In the genomic region with DNA sequence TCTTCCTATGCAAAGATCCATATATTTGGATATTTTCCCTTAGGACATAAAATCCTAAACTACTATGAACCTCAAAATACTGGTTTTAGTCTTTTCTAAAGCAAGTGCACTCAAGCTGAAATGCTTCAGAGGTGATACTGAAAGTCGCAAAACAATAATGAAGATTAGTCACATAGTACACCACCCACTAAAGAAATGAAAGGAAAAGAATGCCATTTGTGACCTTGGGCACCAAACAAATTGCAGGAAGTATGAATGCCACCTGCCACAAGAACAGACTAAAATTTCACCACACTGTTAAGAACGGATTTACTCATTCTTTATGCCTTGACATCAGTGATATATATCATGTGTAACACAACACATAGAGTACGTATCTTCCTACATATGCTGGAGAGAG, we compare ENCODE assay signal across 19 cellular contexts.
DNase-seq lines count a peak whose midpoint lies in the region; ATAC-seq and TF ChIP-seq lines count a peak whose summit lies in the region.
"Had no signal": no experiment of that assay in that cellular context is flagged by ENCODE, and none has a peak within 500 bp of the region (broad histone marks: within the 10 kb centered on the region; RNA-seq: fewer than 3 reads in every experiment).

No MANE protein-coding gene starts in this region.

- no peaks in the 10 kb centered on the region for H3K79me2 ChIP-seq in MM.1S (ENCODE audit: low read length)

- no peaks in the 10 kb centered on the region for H3K9me3 ChIP-seq in MM.1S (replicated peaks; ENCODE audit: insufficient read depth, low read length)
- H3K9me3 ChIP-seq in left ventricle myocardium inferior (replicated peaks): no peaks in the 10 kb centered on the region
- no peaks in the 10 kb centered on the region for H3K9me3 ChIP-seq in SJCRH30 (replicated peaks)
- H3K9me3 ChIP-seq: gastrocnemius medialis, SK-N-SH had no signal

- H3K9ac ChIP-seq in MM.1S (ENCODE audit: low read length): no peak overlapping the region
- H3K9ac ChIP-seq: SK-N-SH had no signal

- TF ChIP-seq CTCF in MM.1S (IDR thresholded peaks at IDR 0.05; ENCODE audit: low read length): no peak
- TF ChIP-seq CTCF in left ventricle myocardium inferior (IDR thresholded peaks at IDR 0.05; ENCODE audit: borderline replicate concordance): no peak

- H3K4me1 ChIP-seq in MM.1S (ENCODE audit: low read length) (no peaks in the 10 kb centered on the region), left ventricle myocardium inferior (peaks cover 7% of the 10 kb centered on the region), SJCRH30 (no peaks in the 10 kb centered on the region)
- H3K4me1 ChIP-seq: gastrocnemius medialis had no signal

- H3K9me2 ChIP-seq in MM.1S (replicated peaks; ENCODE audit: insufficient read depth, low read length): no peaks in the 10 kb centered on the region
- H3K9me2 ChIP-seq: SK-N-SH had no signal

- H3F3A ChIP-seq in MM.1S (ENCODE audit: insufficient read depth, low read length): no peaks in the 10 kb centered on the region

- intact Hi-C loops in left ventricle myocardium inferior (cut with micrococcal nuclease): no loop called here

- DNase-seq in MM.1S: peak; percentile 70
- no peak for DNase-seq in left ventricle myocardium inferior
- DNase-seq in SJCRH30: no peak
- DNase-seq in NCI-H774 (lab: John Stamatoyannopoulos, UW): no peak
- no peak for DNase-seq in islet precursor cell
- DNase-seq: activated CD4-positive, alpha-beta T cell treated with anti-CD3 and anti-CD28 coated beads, Interleukin-2, amount 50 U/mL, for 48 hours; CD4-positive, CD25-positive, alpha-beta regulatory T cell; gastrocnemius medialis; NCI-H1436 treated with DMSO at 0.1 percent for 48 hours; NCI-H226; PC-3; SK-N-SH; stimulated activated CD4-positive, alpha-beta T cell treated with anti-CD3 and anti-CD28 coated beads, Interleukin-2, amount 100 ng/mL, for 24 hours had no signal

- no peak overlapping the region for H2AFZ ChIP-seq in MM.1S (ENCODE audit: low read length)

- ATAC-seq in GM18498 (IDR thresholded peaks at IDR 0.05; ENCODE audit: unreplicated experiment) (peak; percentile 92), GM19468 (IDR thresholded peaks at IDR 0.05; ENCODE audit: extremely low read depth, unreplicated experiment) (peak; percentile 91), HG02938 (IDR thresholded peaks at IDR 0.05; ENCODE audit: unreplicated experiment) (peak; percentile 61)
- ATAC-seq: gastrocnemius medialis, K562, PC-3 had no signal

- H3K36me3 ChIP-seq in MM.1S (replicated peaks; ENCODE audit: insufficient read depth, low read length) (no peaks in the 10 kb centered on the region), left ventricle myocardium inferior (peaks cover 5% of the 10 kb centered on the region), SJCRH30 (peaks cover 3% of the 10 kb centered on the region; the same call in 1 of the 2 replicates)
- H3K36me3 ChIP-seq: gastrocnemius medialis had no signal

- H3K27me3 ChIP-seq in MM.1S (replicated peaks; ENCODE audit: insufficient read depth, low read length): no peaks in the 10 kb centered on the region
- no peaks in the 10 kb centered on the region for H3K27me3 ChIP-seq in left ventricle myocardium inferior (ENCODE audit: low read depth)
- H3K27me3 ChIP-seq in SJCRH30: no peaks in the 10 kb centered on the region
- H3K27me3 ChIP-seq: gastrocnemius medialis had no signal

- no peak overlapping the region for H3K4me3 ChIP-seq in MM.1S (ENCODE audit: low read length)
- no peak overlapping the region for H3K4me3 ChIP-seq in left ventricle myocardium inferior
- H3K4me3 ChIP-seq in SJCRH30: no peak overlapping the region
- H3K4me3 ChIP-seq: gastrocnemius medialis, K562, lung had no signal

- H3K4me2 ChIP-seq in MM.1S (ENCODE audit: low read depth, low read length): peak overlapping the region; percentile 3; the same call in 1 of the 2 replicates
- H3K4me2 ChIP-seq: SK-N-SH had no signal

- H3K27ac ChIP-seq in MM.1S (ENCODE audit: low read length) (peak overlapping the region; percentile 5; the same call in 1 of the 2 replicates), left ventricle myocardium inferior (replicated peaks) (no peak overlapping the region), SJCRH30 (no peak overlapping the region)
- H3K27ac ChIP-seq: gastrocnemius medialis, HL-60 had no signal

- H4K20me1 ChIP-seq in MM.1S (ENCODE audit: insufficient read depth, low read length): no peaks in the 10 kb centered on the region
